ENCODE assay signal across 8 cellular contexts in genomic region chr22:30435674-30436126, GRCh38. TPM values are rescaled to one million over a fixed set of nuclear protein-coding genes. Genes with fewer than 3 reads are reported as not detected.
DNase-seq lines count a peak whose midpoint lies in the region; ATAC-seq, FAIRE-seq and TF ChIP-seq lines count a peak whose summit lies in the region.

No MANE protein-coding gene starts in this region.

- peak overlapping the region; percentile 27 for H3K4me3 ChIP-seq in GM06990 (replicated peaks; ENCODE audit: low read depth, low read length)
- no peak overlapping the region for H3K4me3 ChIP-seq in small intestine (ENCODE audit: low read depth in 1 of 2, low read length in 2 of 2)

- no peaks in the 10 kb centered on the region for H3K9me3 ChIP-seq in small intestine (ENCODE audit: control insufficient read depth, low read depth)

- peaks cover 19% of the 10 kb centered on the region for H3K4me1 Mint-ChIP-seq in activated naive CD8-positive, alpha-beta T cell treated with anti-CD3 and anti-CD28 coated beads, Interleukin-2, amount 10 ng/mL, durations not matched to agents 7 days and 5 days

- H3K36me3 ChIP-seq in GM06990 (ENCODE audit: control insufficient read depth, insufficient read depth, low read length) (no peaks in the 10 kb centered on the region), small intestine (ENCODE audit: control insufficient read depth in 2 of 2, insufficient read depth in 2 of 2, low read length in 2 of 2) (no peaks in the 10 kb centered on the region)

- H3K27me3 ChIP-seq in GM06990 (replicated peaks; ENCODE audit: control insufficient read depth, insufficient read depth, low read length) = no peaks in the 10 kb centered on the region
- peaks cover 0 to 7% of the 10 kb centered on the region in 2 donors for H3K27me3 ChIP-seq in small intestine (ENCODE audit: control insufficient read depth in 2 of 2, insufficient read depth in 2 of 2, low read length in 2 of 2)

- DNase-seq in GM06990 (ENCODE audit: extremely low read depth, insufficient read length) (peak; percentile 35), T-helper 1 cell (peak; percentile 59 to 90 (median 82)), small intestine (peak; percentile 55), 8988T (no peak), caudate nucleus (lab: John Stamatoyannopoulos, UW) (no peak)
- peak; percentile 75 for DNase-seq in activated naive CD8-positive, alpha-beta T cell treated with anti-CD3 and anti-CD28 coated beads, Interleukin-2, amount 10 ng/mL, durations not matched to agents 7 days and 5 days

- peak overlapping the region; percentile 93 for H3K27ac Mint-ChIP-seq in activated naive CD8-positive, alpha-beta T cell treated with anti-CD3 and anti-CD28 coated beads, Interleukin-2, amount 10 ng/mL, durations not matched to agents 7 days and 5 days

- FAIRE-seq in small intestine (lab: Jason Lieb, UNC) = no peak

- POLR2A ChIA-PET in activated naive CD8-positive, alpha-beta T cell treated with anti-CD3 and anti-CD28 coated beads, Interleukin-2, amount 10 ng/mL, durations not matched to agents 7 days and 5 days (lab: Charles Lee) = interaction anchor here (0.6 to 4.7 kb wide), 3 partner anchors 12 to 746 kb away, joined by 3 to 34 read pairs (median 4); partner anchors contain the start of genes CCDC157, MTFP1 and SF3A1

- H3K36me3 Mint-ChIP-seq in activated naive CD8-positive, alpha-beta T cell treated with anti-CD3 and anti-CD28 coated beads, Interleukin-2, amount 10 ng/mL, durations not matched to agents 7 days and 5 days = peaks cover 15% of the 10 kb centered on the region

- peaks cover 13% of the 10 kb centered on the region for H3K27me3 Mint-ChIP-seq in activated naive CD8-positive, alpha-beta T cell treated with anti-CD3 and anti-CD28 coated beads, Interleukin-2, amount 10 ng/mL, durations not matched to agents 7 days and 5 days

- H3K4me1 ChIP-seq in small intestine (ENCODE audit: control insufficient read depth in 2 of 2, insufficient read depth in 1 of 2, low read depth in 1 of 2, low read length in 1 of 2) = no peaks in the 10 kb centered on the region

- no peak for TF ChIP-seq CTCF in GM06990 (IDR thresholded peaks at IDR 0.05; ENCODE audit: insufficient read depth, low read length, poor library complexity, severe bottlenecking)

- ATAC-seq in activated naive CD8-positive, alpha-beta T cell treated with anti-CD3 and anti-CD28 coated beads, Interleukin-2, amount 10 ng/mL, durations not matched to agents 7 days and 5 days (ENCODE audit: low read depth) = peak; percentile 93
- ATAC-seq in HG03097 (IDR thresholded peaks at IDR 0.05; ENCODE audit: low FRiP score, unreplicated experiment) (no peak), HG03045 (IDR thresholded peaks at IDR 0.05; ENCODE audit: unreplicated experiment) (no peak)

- WGBS in small intestine, 3 donors = 68 to 87% (median 74%) methylated on average over 6 of the region's 6 CpGs

- H3K4me3 Mint-ChIP-seq in activated naive CD8-positive, alpha-beta T cell treated with anti-CD3 and anti-CD28 coated beads, Interleukin-2, amount 10 ng/mL, durations not matched to agents 7 days and 5 days = peak overlapping the region; percentile 83

- H3K9me3 Mint-ChIP-seq in activated naive CD8-positive, alpha-beta T cell treated with anti-CD3 and anti-CD28 coated beads, Interleukin-2, amount 10 ng/mL, durations not matched to agents 7 days and 5 days = peaks cover 3% of the 10 kb centered on the region

- peak overlapping the region; percentile 27 to 81 for H3K27ac ChIP-seq in small intestine (ENCODE audit: low read depth in 1 of 2, low read length in 1 of 2)
- H3K27ac ChIP-seq in caudate nucleus (ENCODE audit: low read depth, low read length) = no peak overlapping the region

RNA-seq across cellular contexts. Expression of gene MTFP1, which starts 10.1 kb away (rescaled TPM):
- total RNA-seq in activated naive CD8-positive, alpha-beta T cell treated with anti-CD3 and anti-CD28 coated beads, Interleukin-2, amount 10 ng/mL, durations not matched to agents 7 days and 5 days = 10 to 100 TPM; 63.3 to 64.8 TPM
- polyA plus RNA-seq in small intestine = 10 to 100 TPM; 19.7 to 36.7 (median 22.4) TPM

RNA-seq across cellular contexts. Expression of gene SEC14L3, which starts 36.1 kb away (rescaled TPM):
- not detected for total RNA-seq in activated naive CD8-positive, alpha-beta T cell treated with anti-CD3 and anti-CD28 coated beads, Interleukin-2, amount 10 ng/mL, durations not matched to agents 7 days and 5 days
- polyA plus RNA-seq in small intestine = not detected

RNA-seq across cellular contexts. Expression of gene SEC14L2, which starts 38.9 kb away (rescaled TPM):
- 1 to 10 TPM; 9.9 TPM for total RNA-seq in activated naive CD8-positive, alpha-beta T cell treated with anti-CD3 and anti-CD28 coated beads, Interleukin-2, amount 10 ng/mL, durations not matched to agents 7 days and 5 days
- 10 to 100 TPM; 24.1 to 57.0 (median 49.4) TPM for polyA plus RNA-seq in small intestine

RNA-seq across cellular contexts. Expression of gene RNF215, which starts 48.5 kb away (rescaled TPM):
- total RNA-seq in activated naive CD8-positive, alpha-beta T cell treated with anti-CD3 and anti-CD28 coated beads, Interleukin-2, amount 10 ng/mL, durations not matched to agents 7 days and 5 days = 10 to 100 TPM; 11.1 to 11.3 TPM
- polyA plus RNA-seq in small intestine = 10 to 100 TPM in 1 of 3 donors, 1 to 10 TPM in 2; 3.8 to 12.1 (median 9.0) TPM

Comparison
In these comparisons a context has a peak if more than half of its experiments do, and no peak if none do; other contexts are left out.
1. DNase-seq: peak in GM06990 (single experiment), T-helper 1 cell (5 of 5), activated naive CD8-positive, alpha-beta T cell treated with anti-CD3 and anti-CD28 coated beads, Interleukin-2, amount 10 ng/mL, durations not matched to agents 7 days and 5 days (single experiment) and small intestine (single experiment); none in 8988T (single experiment) and caudate nucleus (0 of 61).